ENCODE assay signal across 8 cellular contexts in the genomic region with DNA sequence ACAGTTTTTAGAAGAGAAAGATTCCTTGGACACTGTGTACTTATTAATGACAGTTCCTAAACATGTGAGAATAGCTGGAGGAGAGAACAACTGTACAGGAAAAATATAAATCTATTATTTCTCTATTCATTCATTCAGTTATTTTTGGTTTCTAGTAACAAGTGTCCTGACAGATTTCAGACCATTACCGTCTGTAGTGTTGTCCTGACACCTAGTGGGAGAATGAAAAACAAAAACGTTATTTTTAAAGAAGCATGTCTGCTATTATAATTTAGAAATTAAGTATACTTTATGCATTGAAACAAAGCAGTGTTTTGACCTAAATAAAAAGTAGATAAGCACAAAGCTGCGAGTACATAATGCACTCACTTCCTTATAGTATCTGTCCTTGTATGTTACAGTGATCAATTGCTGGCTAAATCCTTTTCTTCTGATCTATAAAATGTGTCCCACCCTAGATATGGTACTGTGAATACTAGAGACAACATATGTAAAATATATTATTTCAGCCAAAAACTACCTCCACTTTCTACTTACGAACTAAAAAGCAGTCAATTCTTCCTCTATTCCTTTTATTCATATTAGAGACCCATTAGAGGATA.
DNase-seq lines count a peak whose midpoint lies in the region; ATAC-seq, FAIRE-seq and TF ChIP-seq lines count a peak whose summit lies in the region.

No MANE protein-coding gene starts in this region.

- WGBS in tibial nerve, 2 donors, result 2 to 6% methylated on average over 4 of the region's 4 CpGs

- H3K4me1 ChIP-seq in ascending aorta, result no peaks in the 10 kb centered on the region
- H3K4me1 ChIP-seq in tibial nerve, result no peaks in the 10 kb centered on the region

- H3K9me3 ChIP-seq in ascending aorta (no peaks in the 10 kb centered on the region), tibial nerve (no peaks in the 10 kb centered on the region)

- peak; percentile 72 for TF ChIP-seq CTCF in AG10803 (conservative IDR thresholded peaks at IDR 0.05; ENCODE audit: low read length)
- TF ChIP-seq CTCF in ascending aorta (IDR thresholded peaks at IDR 0.05), result peak; percentile 15 to 61 (median 52)
- peak; percentile 35 to 74 (median 59) for TF ChIP-seq CTCF in tibial nerve (IDR thresholded peaks at IDR 0.05)

- FAIRE-seq in GM19239 (lab: Jason Lieb, UNC), result no peak

- TF ChIP-seq EP300 in tibial nerve (IDR thresholded peaks at IDR 0.05), result no peak

- H3K27me3 ChIP-seq in ascending aorta (no peaks in the 10 kb centered on the region), tibial nerve (no peaks in the 10 kb centered on the region)

- H3K4me3 ChIP-seq in AG10803 (ENCODE audit: low read length), result no peak overlapping the region
- H3K4me3 ChIP-seq in ascending aorta, result no peak overlapping the region
- no peak overlapping the region for H3K4me3 ChIP-seq in tibial nerve

- intact Hi-C loops in ascending aorta (cut with DNase I), result loop anchor here (2.0 kb wide), 3 partner anchors 578 to 738 kb away; no protein-coding TSS in a partner anchor

- no peak for TF ChIP-seq POLR2A in tibial nerve (IDR thresholded peaks at IDR 0.05)

- ATAC-seq in GM18868 (IDR thresholded peaks at IDR 0.05; ENCODE audit: unreplicated experiment) (peak; percentile 60), GM18520 (IDR thresholded peaks at IDR 0.05; ENCODE audit: unreplicated experiment) (no peak)

- H3K27ac ChIP-seq in ascending aorta, result no peak overlapping the region
- no peak overlapping the region for H3K27ac ChIP-seq in tibial nerve

- DNase-seq in AG10803 (ENCODE audit: low read depth), result peak; percentile 43
- peak; percentile 19 for DNase-seq in NCI-H1417 treated with DMSO at 0.1 percent for 48 hours (lab: John Stamatoyannopoulos, UW)
- no peak for DNase-seq in ascending aorta (ENCODE audit: low spot score in 2 of 2)
- DNase-seq in iPS-NIHi7 (ENCODE audit: extremely low spot score), result peak; percentile 13
- DNase-seq in tibial nerve (ENCODE audit: low spot score in 2 of 2), result no peak
- DNase-seq in GM19239 (ENCODE audit: insufficient read length, low spot score), result no peak

- no peaks in the 10 kb centered on the region for H3K36me3 ChIP-seq in ascending aorta
- H3K36me3 ChIP-seq in tibial nerve, result no peaks in the 10 kb centered on the region

Comparison
In these comparisons a context has a peak if more than half of its experiments do, and no peak if none do; other contexts are left out.
1. DNase-seq: peak in AG10803 (single experiment), NCI-H1417 treated with DMSO at 0.1 percent for 48 hours (single experiment) and iPS-NIHi7 (single experiment); none in ascending aorta (0 of 2), tibial nerve (0 of 2) and GM19239 (single experiment).
2. Peak in every context shown above with its lines, with median percentiles within 50 percentile points of each other: CTCF ChIP-seq.